23 cellular contexts compared by ENCODE assay signal in genomic region chr22:45535400-45535799, GRCh38. TPM values are rescaled to one million over a fixed set of nuclear protein-coding genes. Genes with fewer than 3 reads are reported as not detected.
DNase-seq lines count a peak whose midpoint lies in the region; ATAC-seq and TF ChIP-seq lines count a peak whose summit lies in the region.
"Had no signal": no experiment of that assay in that cellular context is flagged by ENCODE, and none has a peak within 500 bp of the region (broad histone marks: within the 10 kb centered on the region; RNA-seq: fewer than 3 reads in every experiment).

No MANE protein-coding gene starts in this region.

- H3K27ac ChIP-seq in colonic mucosa (peak overlapping the region; percentile 21), muscle layer of colon (ENCODE audit: low read depth, low read length) (peak overlapping the region; percentile 35), upper lobe of left lung (peak overlapping the region in 3 of 4 donors; percentile 35 to 67 (median 54))
- H3K27ac ChIP-seq: pancreas, PC-9 had no signal

- no peaks in the 10 kb centered on the region for H3K36me3 ChIP-seq in colonic mucosa
- no peaks in the 10 kb centered on the region for H3K36me3 ChIP-seq in muscle layer of colon (ENCODE audit: insufficient read depth, low read length)
- no peaks in the 10 kb centered on the region for H3K36me3 ChIP-seq in upper lobe of left lung
- no peaks in the 10 kb centered on the region for H3K36me3 ChIP-seq in mucosa of descending colon (ENCODE audit: low read depth)
- H3K36me3 ChIP-seq: pancreas had no signal

- 80 to 85% methylated on average over 4 of the region's 4 CpGs for WGBS in upper lobe of left lung, 2 donors

- ATAC-seq in upper lobe of left lung (ENCODE audit: low FRiP score in 2 of 2) (no peak), mucosa of descending colon (no peak), HG03571 (IDR thresholded peaks at IDR 0.05; ENCODE audit: unreplicated experiment) (no peak), HG02852 (IDR thresholded peaks at IDR 0.05; ENCODE audit: unreplicated experiment) (no peak), GM19397 (IDR thresholded peaks at IDR 0.05; ENCODE audit: unreplicated experiment) (no peak)
- ATAC-seq: activated CD8-positive, alpha-beta memory T cell treated with anti-CD3 and anti-CD28 coated beads, Interleukin-2, amount 10 ng/mL, durations not matched to agents 7 days and 5 days; GM12878; pancreas; T-helper 17 cell had no signal

- TF ChIP-seq CTCF in colonic mucosa (IDR thresholded peaks at IDR 0.05) (no peak), upper lobe of left lung (IDR thresholded peaks at IDR 0.05) (no peak), mucosa of descending colon (IDR thresholded peaks at IDR 0.05) (no peak)

- H3K27me3 ChIP-seq in colonic mucosa (no peaks in the 10 kb centered on the region), muscle layer of colon (ENCODE audit: control insufficient read depth in 1 of 2, insufficient read depth in 2 of 2, low read length in 2 of 2) (no peaks in the 10 kb centered on the region), upper lobe of left lung (no peaks in the 10 kb centered on the region)
- H3K27me3 ChIP-seq: pancreas had no signal

- DNase-seq in NCI-H446 treated with DMSO at 0.1 percent for 48 hours (lab: John Stamatoyannopoulos, UW) (peak; percentile 48), colonic mucosa (no peak), upper lobe of left lung (no peak), mucosa of descending colon (no peak)
- DNase-seq: activated CD4-positive, alpha-beta T cell treated with anti-CD3 and anti-CD28 coated beads, Interleukin-2, amount 10 ng/mL, durations not matched to agents 24 days and 14 days; activated CD8-positive, alpha-beta memory T cell treated with anti-CD3 and anti-CD28 coated beads, Interleukin-2, amount 10 ng/mL, durations not matched to agents 7 days and 5 days; AML-193; anterior cingulate cortex; caudate nucleus; DND-41; Kasumi-1; kidney glomerular epithelial cell; naive B cell; pancreas; PC-9; T-helper 17 cell had no signal

- intact Hi-C loops in colonic mucosa (cut with DNase I) (no loop called here), mucosa of descending colon (cut with DNase I, micrococcal nuclease) (no loop called here)

- H3K9ac ChIP-seq in colonic mucosa (ENCODE audit: low read depth in 2 of 2, low read length in 2 of 2): no peak overlapping the region
- H3K9ac ChIP-seq in muscle layer of colon (ENCODE audit: low read length): no peak overlapping the region

- H3K9me3 ChIP-seq in colonic mucosa: no peaks in the 10 kb centered on the region
- H3K9me3 ChIP-seq in muscle layer of colon (ENCODE audit: low read length): no peaks in the 10 kb centered on the region
- H3K9me3 ChIP-seq in upper lobe of left lung: no peaks in the 10 kb centered on the region
- H3K9me3 ChIP-seq in mucosa of descending colon: no peaks in the 10 kb centered on the region
- H3K9me3 ChIP-seq: pancreas had no signal

- no peak for TF ChIP-seq EP300 in upper lobe of left lung (IDR thresholded peaks at IDR 0.05)

- TF ChIP-seq POLR2A in upper lobe of left lung (IDR thresholded peaks at IDR 0.05): no peak

- no peaks in the 10 kb centered on the region for H3K4me1 ChIP-seq in colonic mucosa
- peaks cover 55% of the 10 kb centered on the region for H3K4me1 ChIP-seq in muscle layer of colon (ENCODE audit: insufficient read depth, low read length)
- peaks cover 0 to 7% (median 2%) of the 10 kb centered on the region in 4 donors for H3K4me1 ChIP-seq in upper lobe of left lung
- H3K4me1 ChIP-seq in mucosa of descending colon (ENCODE audit: low read depth): peaks cover 2% of the 10 kb centered on the region
- H3K4me1 ChIP-seq: pancreas had no signal

- H3K4me3 ChIP-seq in colonic mucosa (no peak overlapping the region), muscle layer of colon (ENCODE audit: low read depth in 1 of 2, low read length in 2 of 2) (no peak overlapping the region), upper lobe of left lung (no peak overlapping the region), mucosa of descending colon (no peak overlapping the region)
- H3K4me3 ChIP-seq: GM12878, pancreas, PC-9, SK-N-MC had no signal

RNA-seq across cellular contexts. Expression of gene FBLN1, which starts 32.7 kb away (rescaled TPM):
- 10 to 100 TPM; 41.6 to 65.5 TPM for total RNA-seq in colonic mucosa
- total RNA-seq in upper lobe of left lung: 100 to 1,000 TPM in 4 of 6 donors, 10 to 100 TPM in 2; 63.9 to 523 (median 207) TPM
- total RNA-seq in mucosa of descending colon: 100 to 1,000 TPM in 1 of 3 donors, 10 to 100 TPM in 2; 34.1 to 198 (median 88.3) TPM
- total RNA-seq: activated CD4-positive, alpha-beta T cell treated with anti-CD3 and anti-CD28 coated beads, Interleukin-2, amount 10 ng/mL, durations not matched to agents 24 days and 14 days; activated T-helper 1 cell treated with anti-CD3 and anti-CD28 coated beads, Interleukin-12 subunit alpha, Interleukin-12 subunit beta, Interleukin-2, Interleukin-4 antibody, amounts not matched to agents 30 ng/mL and 10 ng/mL and 1 ng/mL, durations not matched to agents 14 hours and 24 hours and 36 hours had no signal
